In the genomic region with DNA sequence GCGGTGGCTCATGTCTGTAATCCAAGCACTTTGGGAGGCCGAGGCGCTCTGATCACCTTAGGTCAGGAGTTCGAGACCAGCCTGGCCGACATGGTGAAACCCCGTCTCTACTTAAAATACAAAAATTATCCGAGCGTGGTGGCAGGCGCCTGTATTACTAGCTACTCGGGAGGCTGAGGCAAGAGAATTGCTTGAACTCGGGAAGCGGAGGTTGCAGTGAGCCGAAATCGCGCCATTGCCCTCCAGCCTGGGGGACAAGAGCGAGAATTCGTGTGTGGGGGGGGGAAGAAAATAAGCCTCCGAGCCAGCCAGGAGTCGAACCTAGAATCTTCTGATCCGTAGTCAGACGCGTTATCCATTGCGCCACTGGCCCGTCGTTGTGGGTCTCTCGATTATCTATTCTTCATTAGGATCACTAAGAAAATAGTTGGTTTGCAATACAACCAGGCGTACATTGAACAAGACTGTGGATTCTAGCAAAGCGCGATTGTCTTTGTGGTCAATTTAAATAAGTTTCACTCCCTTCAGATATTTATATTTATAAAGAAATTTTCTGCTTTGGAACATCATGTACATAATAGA, we compare ENCODE assay signal across 9 cellular contexts. TPM values are rescaled to one million over a fixed set of nuclear protein-coding genes. Genes with fewer than 3 reads are reported as not detected.
A peak's percentile ranks its signal among the peaks of the same experiment; 100 is the strongest.
DNase-seq lines count a peak whose midpoint lies in the region; ATAC-seq, FAIRE-seq and TF ChIP-seq lines count a peak whose summit lies in the region.
"Had no signal": no experiment of that assay in that cellular context is flagged by ENCODE, and none has a peak within 500 bp of the region (broad histone marks: within the 10 kb centered on the region; RNA-seq: fewer than 3 reads in every experiment).

No MANE protein-coding gene starts in this region.

- no peak for TF ChIP-seq CTCF in foreskin fibroblast (IDR thresholded peaks at IDR 0.05; ENCODE audit: low read depth, low read length)

- peak; percentile 37 for DNase-seq in stimulated activated CD4-positive, alpha-beta T cell treated with anti-CD3 and anti-CD28 coated beads, Interleukin-15, amount 100 ng/mL, for 24 hours
- DNase-seq in stimulated activated CD4-positive, alpha-beta T cell treated with anti-CD3 and anti-CD28 coated beads, Interleukin-1b, Interleukin-23, amount 100 ng/mL, for 48 hours, result no peak
- no peak for DNase-seq in T-helper 2 cell treated with Interferon-gamma antibody and Interleukin-4, amounts not matched to agents 5 μg/mL and 100 μg/mL, for 36 hours (ENCODE audit: low spot score)
- DNase-seq in foreskin fibroblast, result peak in 1 of 2 donors; percentile 44
- peak; percentile 49 for DNase-seq in urothelium cell line (ENCODE audit: low spot score)
- DNase-seq in Right ventricle myocardium inferior (ENCODE audit: missing footprints), result no peak
- DNase-seq in NCI-H128 (lab: John Stamatoyannopoulos, UW; ENCODE audit: unreplicated experiment), result no peak

- intact Hi-C loops in Right ventricle myocardium inferior (cut with DNase I), result no loop called here

- ATAC-seq in HG02642 (IDR thresholded peaks at IDR 0.05; ENCODE audit: poor library complexity, unreplicated experiment) (no peak), Right ventricle myocardium inferior (no peak)

- no peak overlapping the region for H3K27ac Mint-ChIP-seq in T-helper 2 cell treated with Interferon-gamma antibody and Interleukin-4, amounts not matched to agents 5 μg/mL and 100 μg/mL, for 36 hours

- peaks cover 14% of the 10 kb centered on the region for H3K4me1 Mint-ChIP-seq in T-helper 2 cell treated with Interferon-gamma antibody and Interleukin-4, amounts not matched to agents 5 μg/mL and 100 μg/mL, for 36 hours (ENCODE audit: low read depth)

- no peak for FAIRE-seq in urothelium cell line (lab: Jason Lieb, UNC)

- peak overlapping the region; percentile 17 to 55 for H3K4me3 ChIP-seq in foreskin fibroblast (ENCODE audit: low read depth in 1 of 2, low read length in 2 of 2)

- peaks cover 2% of the 10 kb centered on the region for H3K36me3 Mint-ChIP-seq in T-helper 2 cell treated with Interferon-gamma antibody and Interleukin-4, amounts not matched to agents 5 μg/mL and 100 μg/mL, for 36 hours (ENCODE audit: low read depth)

- H3K27me3 Mint-ChIP-seq in T-helper 2 cell treated with Interferon-gamma antibody and Interleukin-4, amounts not matched to agents 5 μg/mL and 100 μg/mL, for 36 hours (ENCODE audit: low read depth), result peaks cover 20% of the 10 kb centered on the region

- H3K9me3 Mint-ChIP-seq in T-helper 2 cell treated with Interferon-gamma antibody and Interleukin-4, amounts not matched to agents 5 μg/mL and 100 μg/mL, for 36 hours, result peaks cover 7% of the 10 kb centered on the region

- H3K4me3 Mint-ChIP-seq in T-helper 2 cell treated with Interferon-gamma antibody and Interleukin-4, amounts not matched to agents 5 μg/mL and 100 μg/mL, for 36 hours, result peak overlapping the region; percentile 50

RNA-seq across cellular contexts. Expression of gene PRSS16, which starts 33.9 kb away (rescaled TPM):
- total RNA-seq in Right ventricle myocardium inferior, result 0.16 TPM
- total RNA-seq: myocyte had no signal

Comparison
In these comparisons a context has a peak if more than half of its experiments do, and no peak if none do; other contexts are left out.
1. DNase-seq: peak in stimulated activated CD4-positive, alpha-beta T cell treated with anti-CD3 and anti-CD28 coated beads, Interleukin-15, amount 100 ng/mL, for 24 hours (single experiment) and urothelium cell line (single experiment); none in stimulated activated CD4-positive, alpha-beta T cell treated with anti-CD3 and anti-CD28 coated beads, Interleukin-1b, Interleukin-23, amount 100 ng/mL, for 48 hours (single experiment), T-helper 2 cell treated with Interferon-gamma antibody and Interleukin-4, amounts not matched to agents 5 μg/mL and 100 μg/mL, for 36 hours (single experiment), Right ventricle myocardium inferior (single experiment) and NCI-H128 (single experiment).